10 cellular contexts compared by ENCODE assay signal in the genomic region with DNA sequence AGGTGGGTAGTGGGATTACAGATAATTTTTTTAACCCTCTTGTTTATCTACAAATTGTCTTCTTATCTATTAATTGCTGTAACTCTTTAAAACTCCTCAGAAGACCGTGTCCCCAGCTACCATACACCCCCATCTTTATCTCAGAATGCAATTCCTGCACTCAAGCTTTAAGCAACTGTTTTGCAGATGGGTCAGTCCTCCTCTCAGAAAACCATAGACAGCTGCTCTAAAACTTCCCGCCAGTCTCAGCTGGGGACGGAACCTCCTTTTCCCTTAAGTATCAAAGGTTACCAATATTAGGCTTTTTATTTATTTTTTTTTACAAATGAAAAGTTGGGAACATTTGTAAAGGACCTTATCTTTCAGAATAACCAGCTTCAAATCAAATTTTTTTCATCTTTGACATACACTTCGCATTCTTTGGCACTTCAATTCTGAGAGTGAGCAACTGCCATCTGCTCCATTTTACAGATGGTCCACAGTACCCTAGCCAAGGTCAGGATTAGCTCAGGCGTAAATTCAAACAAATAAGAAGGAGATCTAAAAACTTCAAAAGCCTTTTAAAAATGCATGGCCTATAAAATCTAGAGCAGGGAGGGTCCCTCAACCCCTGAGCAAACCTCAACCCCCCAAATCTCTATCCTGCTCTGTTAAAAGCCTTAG. TPM values are rescaled to one million over a fixed set of nuclear protein-coding genes. Genes with fewer than 3 reads are reported as not detected.
DNase-seq lines count a peak whose midpoint lies in the region; ATAC-seq and TF ChIP-seq lines count a peak whose summit lies in the region.
"Had no signal": no experiment of that assay in that cellular context is flagged by ENCODE, and none has a peak within 500 bp of the region (broad histone marks: within the 10 kb centered on the region; RNA-seq: fewer than 3 reads in every experiment).

No MANE protein-coding gene starts in this region.

- no peak overlapping the region for H3K27ac Mint-ChIP-seq in activated naive CD8-positive, alpha-beta T cell treated with anti-CD3 and anti-CD28 coated beads for 36 hours

- H3K9me3 ChIP-seq in SK-N-SH, result no peaks in the 10 kb centered on the region
- H3K9me3 ChIP-seq in stomach smooth muscle (ENCODE audit: control insufficient read depth in 2 of 2, low read length in 2 of 2), result no peaks in the 10 kb centered on the region

- no peaks in the 10 kb centered on the region for H3K79me2 ChIP-seq in SK-N-SH (ENCODE audit: insufficient read depth)

- H3K36me3 Mint-ChIP-seq in activated naive CD8-positive, alpha-beta T cell treated with anti-CD3 and anti-CD28 coated beads for 36 hours, result peaks cover 2% of the 10 kb centered on the region

- 0 out of 2 replicates have a peak overlapping the region, but pooled peaks have one; percentile 97 for H2AFZ ChIP-seq in SK-N-SH (ENCODE audit: low read depth)

- H3K27ac ChIP-seq in SK-N-SH (ENCODE audit: low read depth in 2 of 2, low read length in 1 of 2), result no peak overlapping the region
- peak overlapping the region; percentile 88 for H3K27ac ChIP-seq in layer of hippocampus (ENCODE audit: low read depth, low read length)
- peak overlapping the region; percentile 87 for H3K27ac ChIP-seq in stomach smooth muscle (ENCODE audit: low read length)

- no peak for TF ChIP-seq EP300 in SK-N-SH (IDR thresholded peaks at IDR 0.05; ENCODE audit: borderline replicate concordance in 1 of 2, low read depth in 1 of 2, low read length in 1 of 2)

- TF ChIP-seq RAD21 in SK-N-SH (IDR thresholded peaks at IDR 0.05; ENCODE audit: low read length), result no peak

- H3K9ac ChIP-seq in SK-N-SH (no peak overlapping the region), stomach smooth muscle (ENCODE audit: low read length in 2 of 2) (peak overlapping the region; percentile 68 to 76)

- H3F3A ChIP-seq in SK-N-SH (replicated peaks; ENCODE audit: insufficient read depth), result no peaks in the 10 kb centered on the region

- peak overlapping the region; percentile 96 for H3K4me2 ChIP-seq in SK-N-SH

- peak overlapping the region; percentile 54 to 68; a peak in 3 of 4 replicates for H3K4me3 ChIP-seq in SK-N-SH (ENCODE audit: low read depth in 2 of 2, low read length in 1 of 2)
- peak overlapping the region; percentile 84 to 87 for H3K4me3 ChIP-seq in stomach smooth muscle (ENCODE audit: low read length in 2 of 2)

- TF ChIP-seq CTCF in SK-N-SH (IDR thresholded peaks at IDR 0.05), result no peak

- H3K36me3 ChIP-seq in SK-N-SH (replicated peaks in 1 of 2; ENCODE audit: control insufficient read depth in 1 of 2, insufficient read depth in 2 of 2, low read length in 1 of 2) (no peaks in the 10 kb centered on the region), stomach smooth muscle (ENCODE audit: control insufficient read depth in 2 of 2, insufficient read depth in 2 of 2, low read length in 2 of 2) (peaks cover 14 to 17% of the 10 kb centered on the region in 2 donors)

- POLR2A ChIA-PET in SK-N-SH (lab: Yijun Ruan, JAX), result interaction anchor here (1.1 kb wide), 1 partner anchor 97 kb away, joined by 3 read pairs; no protein-coding TSS in a partner anchor

- H3K27me3 Mint-ChIP-seq in activated naive CD8-positive, alpha-beta T cell treated with anti-CD3 and anti-CD28 coated beads for 36 hours, result peaks cover 58% of the 10 kb centered on the region

- WGBS in SK-N-SH (ENCODE audit: low lambda C conversion rate), result 80% methylated on average over 5 of the region's 5 CpGs

- peaks cover 17% of the 10 kb centered on the region; the same call in 1 of the 2 replicates for H3K27me3 ChIP-seq in SK-N-SH (ENCODE audit: insufficient read depth)
- H3K27me3 ChIP-seq in layer of hippocampus (ENCODE audit: control insufficient read depth, insufficient read depth, low read length), result no peaks in the 10 kb centered on the region
- H3K27me3 ChIP-seq in stomach smooth muscle (ENCODE audit: control insufficient read depth in 1 of 2, insufficient read depth in 2 of 2, low read length in 2 of 2), result no peaks in the 10 kb centered on the region

- H3K9me2 ChIP-seq in SK-N-SH, result no peaks in the 10 kb centered on the region

- H3K4me3 Mint-ChIP-seq in activated naive CD8-positive, alpha-beta T cell treated with anti-CD3 and anti-CD28 coated beads for 36 hours, result peak overlapping the region; percentile 76

- ATAC-seq in SK-N-SH treated with all-trans-retinoic acid at 6 μM for 48 hours, result no peak

- H4K20me1 ChIP-seq in SK-N-SH (ENCODE audit: insufficient read depth), result no peaks in the 10 kb centered on the region

- H3K4me1 ChIP-seq in SK-N-SH (ENCODE audit: control insufficient read depth in 1 of 2, insufficient read depth in 2 of 2, low read depth in 1 of 2, low read length in 1 of 2) (peaks cover 0 to 8% of the 10 kb centered on the region in 2 experiments; a peak in 1 of 4 replicates), stomach smooth muscle (ENCODE audit: control insufficient read depth, insufficient read depth, low read length) (peaks cover 26% of the 10 kb centered on the region)

- peaks cover 16% of the 10 kb centered on the region for H3K4me1 Mint-ChIP-seq in activated naive CD8-positive, alpha-beta T cell treated with anti-CD3 and anti-CD28 coated beads for 36 hours

- no peaks in the 10 kb centered on the region for H3K9me3 Mint-ChIP-seq in activated naive CD8-positive, alpha-beta T cell treated with anti-CD3 and anti-CD28 coated beads for 36 hours

- CTCF ChIA-PET in SK-N-SH (lab: Yijun Ruan, JAX), result interaction anchor here (0.6 to 2.1 kb wide), 13 partner anchors 13 to 191 kb away, joined by 3 to 10 read pairs (median 4); a partner anchor contains a TSS

- DNase-seq in SK-N-SH (no peak), NCI-H82 (lab: John Stamatoyannopoulos, UW) (no peak), DMS153 (lab: John Stamatoyannopoulos, UW) (no peak), GM19238 (ENCODE audit: insufficient read length, low spot score) (no peak)
- DNase-seq in activated naive CD8-positive, alpha-beta T cell treated with anti-CD3 and anti-CD28 coated beads for 36 hours, result no peak
- DNase-seq: 8988T; activated CD4-positive, alpha-beta T cell treated with anti-CD3 and anti-CD28 coated beads for 4 hours had no signal

TF ChIP-seq in SK-N-SH, 30 proteins besides CTCF, POLR2A, EP300 and RAD21 (continues in another document):
- no peak for TF ChIP-seq SIN3A (IDR thresholded peaks at IDR 0.05; ENCODE audit: borderline replicate concordance, low read depth, low read length)
- no peak for TF ChIP-seq ZBTB33 (IDR thresholded peaks at IDR 0.05; ENCODE audit: borderline replicate concordance, low read depth)
- no peak for TF ChIP-seq FOXJ3 (CRISPR knock-in tag; IDR thresholded peaks at IDR 0.05)
- no peak for TF ChIP-seq FOXM1 (IDR thresholded peaks at IDR 0.05; ENCODE audit: low read depth)
- TF ChIP-seq CHD2 (IDR thresholded peaks at IDR 0.05; ENCODE audit: low read length, partially characterized antibody), result no peak

TF ChIP-seq in SK-N-SH treated with all-trans-retinoic acid at 6 μM for 48 hours, 23 proteins besides CTCF, POLR2A, EP300 and RAD21:
- TF ChIP-seq PPARA (CRISPR knock-in tag; IDR thresholded peaks at IDR 0.05; ENCODE audit: borderline replicate concordance) (no peak), ZFP30 (CRISPR knock-in tag; IDR thresholded peaks at IDR 0.05) (no peak), ZFP3 (CRISPR knock-in tag; IDR thresholded peaks at IDR 0.05) (no peak), RARB (CRISPR knock-in tag; IDR thresholded peaks at IDR 0.05) (no peak), SNAI2 (CRISPR knock-in tag; IDR thresholded peaks at IDR 0.05) (no peak), ZC3H10 (CRISPR knock-in tag; IDR thresholded peaks at IDR 0.05) (no peak), CSDC2 (CRISPR knock-in tag; IDR thresholded peaks at IDR 0.05) (no peak), TOX (CRISPR knock-in tag; IDR thresholded peaks at IDR 0.05; ENCODE audit: borderline replicate concordance) (no peak), BACH2 (CRISPR knock-in tag; IDR thresholded peaks at IDR 0.05; ENCODE audit: borderline replicate concordance) (no peak), ESRRG (CRISPR knock-in tag; IDR thresholded peaks at IDR 0.05) (no peak), ZNF565 (CRISPR knock-in tag; conservative IDR thresholded peaks at IDR 0.05; ENCODE audit: low read depth) (no peak), ZNF8 (CRISPR knock-in tag; IDR thresholded peaks at IDR 0.05) (no peak), TSHZ2 (CRISPR knock-in tag; IDR thresholded peaks at IDR 0.05) (no peak)

RNA-seq across cellular contexts. Expression of gene GATM, which starts 1.2 kb away (rescaled TPM):
- polyA plus RNA-seq in SK-N-SH (2012; rRNA removed), result 0.54 and 0.58 TPM in 2 replicates
- 0.54 and 0.60 TPM in 2 replicates for polyA plus RNA-seq in SK-N-SH (2012; cell fraction: cytosol; rRNA removed)
- 0.41 and 0.76 TPM in 2 replicates for polyA plus RNA-seq in SK-N-SH (2012; cell fraction: nucleus; rRNA removed)
- 1 to 10 TPM; 4.9 to 5.0 TPM for total RNA-seq in activated naive CD8-positive, alpha-beta T cell treated with anti-CD3 and anti-CD28 coated beads for 36 hours

Comparison
In these comparisons a context has a peak if more than half of its experiments do, and no peak if none do; other contexts are left out.
1. H3K27ac ChIP-seq: peak in layer of hippocampus (single experiment) and stomach smooth muscle (single experiment); none in SK-N-SH (0 of 2).